ENCODE assay signal across 1 cellular context in the genomic region with DNA sequence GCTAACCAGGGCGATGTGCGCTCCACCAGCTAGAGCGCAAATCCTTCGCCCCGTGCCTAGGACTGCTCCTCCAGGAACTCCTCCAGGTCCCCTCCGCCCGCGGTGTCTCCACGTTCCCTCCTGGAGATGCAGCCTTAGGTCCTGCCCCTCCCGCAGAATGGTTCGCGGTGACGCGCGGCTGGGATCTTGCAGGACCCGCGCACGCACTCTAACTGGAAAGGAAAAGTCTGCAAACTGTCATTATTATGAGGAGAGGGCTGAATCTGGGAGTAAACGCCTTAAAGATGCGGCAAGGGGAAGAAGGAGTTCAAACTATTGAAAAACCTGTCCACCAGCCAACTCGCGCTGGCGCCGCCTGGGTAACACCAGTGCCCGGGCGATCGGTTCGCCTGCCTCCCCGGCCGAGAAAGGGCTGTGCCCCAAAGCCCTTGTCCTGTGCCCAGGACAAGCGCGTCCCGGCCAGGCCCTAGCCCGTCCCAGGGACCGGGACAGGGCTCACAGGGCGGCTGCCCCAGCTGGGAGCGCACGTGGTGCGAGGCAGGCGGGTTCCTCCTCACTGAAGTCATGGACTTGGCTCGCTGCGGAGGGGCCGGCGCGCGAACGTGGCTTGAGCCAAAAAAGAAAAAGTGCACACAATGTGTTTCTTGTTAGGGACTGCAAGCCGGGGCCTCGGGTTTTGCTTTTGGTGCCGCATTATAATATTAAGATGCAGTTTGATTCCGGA.
A peak's percentile ranks its signal among the peaks of the same experiment; 100 is the strongest.
TF ChIP-seq lines count a peak whose summit lies in the region.

No MANE protein-coding gene starts in this region.

TF ChIP-seq in H1, 55 proteins besides CTCF, POLR2A, EP300 and RAD21:
- TF ChIP-seq, protein P1, sequence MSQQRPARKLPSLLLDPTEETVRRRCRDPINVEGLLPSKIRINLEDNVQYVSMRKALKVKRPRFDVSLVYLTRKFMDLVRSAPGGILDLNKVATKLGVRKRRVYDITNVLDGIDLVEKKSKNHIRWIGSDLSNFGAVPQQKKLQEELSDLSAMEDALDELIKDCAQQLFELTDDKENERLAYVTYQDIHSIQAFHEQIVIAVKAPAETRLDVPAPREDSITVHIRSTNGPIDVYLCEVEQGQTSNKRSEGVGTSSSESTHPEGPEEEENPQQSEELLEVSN (IDR thresholded peaks at IDR 0.05), result peak; percentile 91
- TF ChIP-seq EZH2 (IDR thresholded peaks at IDR 0.05; ENCODE audit: low read depth, low read length, severe bottlenecking) (peak; percentile 87), SIN3A (conservative IDR thresholded peaks at IDR 0.05 in 1 of 2, IDR thresholded peaks at IDR 0.05 in 1 of 2; ENCODE audit: low read depth in 1 of 2, low read length in 2 of 2) (peak in 1 of 2 experiments; percentile 48; a peak in 1 of 4 replicates), TEAD4 (IDR thresholded peaks at IDR 0.05; ENCODE audit: low read depth, low read length) (no peak), RNF2 (IDR thresholded peaks at IDR 0.05; ENCODE audit: borderline replicate concordance, low read depth, low read length, missing control alignments, poor library complexity, severe bottlenecking) (peak; percentile 44), SUZ12 (IDR thresholded peaks at IDR 0.05; ENCODE audit: low read length) (peak; percentile 77; the same call in 1 of the 2 replicates), KDM1A (IDR thresholded peaks at IDR 0.05; ENCODE audit: borderline replicate concordance, low read length) (no peak), POLR2AphosphoS5 (IDR thresholded peaks at IDR 0.05; ENCODE audit: low read depth, low read length) (no peak)
- TF ChIP-seq, protein P2, sequence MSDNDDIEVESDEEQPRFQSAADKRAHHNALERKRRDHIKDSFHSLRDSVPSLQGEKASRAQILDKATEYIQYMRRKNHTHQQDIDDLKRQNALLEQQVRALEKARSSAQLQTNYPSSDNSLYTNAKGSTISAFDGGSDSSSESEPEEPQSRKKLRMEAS (IDR thresholded peaks at IDR 0.05), result peak; percentile 95
- TF ChIP-seq, protein P3, sequence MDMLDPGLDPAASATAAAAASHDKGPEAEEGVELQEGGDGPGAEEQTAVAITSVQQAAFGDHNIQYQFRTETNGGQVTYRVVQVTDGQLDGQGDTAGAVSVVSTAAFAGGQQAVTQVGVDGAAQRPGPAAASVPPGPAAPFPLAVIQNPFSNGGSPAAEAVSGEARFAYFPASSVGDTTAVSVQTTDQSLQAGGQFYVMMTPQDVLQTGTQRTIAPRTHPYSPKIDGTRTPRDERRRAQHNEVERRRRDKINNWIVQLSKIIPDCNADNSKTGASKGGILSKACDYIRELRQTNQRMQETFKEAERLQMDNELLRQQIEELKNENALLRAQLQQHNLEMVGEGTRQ (IDR thresholded peaks at IDR 0.05; ENCODE audit: low read length), result peak; percentile 50; the same call in 1 of the 2 replicates
